Comparison of ENCODE assay signal across 1 cellular context in the genomic region with DNA sequence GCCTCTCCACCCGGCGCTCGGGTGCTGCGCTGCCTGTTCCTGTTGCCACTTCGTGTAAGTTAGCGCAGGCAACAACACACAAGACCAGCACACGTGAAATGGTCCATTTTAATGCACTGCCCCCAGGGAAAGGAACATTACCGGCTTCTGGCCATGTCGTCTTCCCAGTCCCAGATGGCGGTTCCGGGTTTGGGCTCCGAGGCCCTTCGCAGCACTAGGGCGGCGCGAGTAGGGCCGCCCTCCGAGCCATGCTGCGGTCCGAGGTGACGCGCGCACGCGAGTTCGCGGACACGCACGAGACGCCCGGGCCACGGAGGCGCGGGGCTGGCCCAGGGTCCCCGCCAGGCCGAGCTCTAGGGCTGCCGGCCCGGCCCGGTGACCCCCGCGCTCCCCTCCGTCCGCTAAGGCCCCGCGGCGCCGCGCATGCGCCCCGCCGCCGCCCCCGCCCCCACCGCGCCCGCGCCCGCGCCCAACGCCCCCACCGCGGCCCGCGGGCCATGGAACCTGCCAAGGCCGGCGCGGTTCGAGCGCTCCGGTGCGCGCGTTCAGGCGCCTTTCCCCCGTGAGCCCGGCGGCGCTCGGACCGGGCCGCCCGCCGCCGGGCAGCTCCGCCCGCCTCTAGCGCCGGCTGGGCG.
A peak's percentile ranks its signal among the peaks of the same experiment; 100 is the strongest.
TF ChIP-seq lines count a peak whose summit lies in the region.

No MANE protein-coding gene starts in this region.

TF ChIP-seq in K562, 482 proteins besides CTCF, POLR2A, EP300 and RAD21 (continued from another document):
- no peak for TF ChIP-seq ZBTB33 (CRISPR knock-in tag; IDR thresholded peaks at IDR 0.05)
- TF ChIP-seq, protein P1, sequence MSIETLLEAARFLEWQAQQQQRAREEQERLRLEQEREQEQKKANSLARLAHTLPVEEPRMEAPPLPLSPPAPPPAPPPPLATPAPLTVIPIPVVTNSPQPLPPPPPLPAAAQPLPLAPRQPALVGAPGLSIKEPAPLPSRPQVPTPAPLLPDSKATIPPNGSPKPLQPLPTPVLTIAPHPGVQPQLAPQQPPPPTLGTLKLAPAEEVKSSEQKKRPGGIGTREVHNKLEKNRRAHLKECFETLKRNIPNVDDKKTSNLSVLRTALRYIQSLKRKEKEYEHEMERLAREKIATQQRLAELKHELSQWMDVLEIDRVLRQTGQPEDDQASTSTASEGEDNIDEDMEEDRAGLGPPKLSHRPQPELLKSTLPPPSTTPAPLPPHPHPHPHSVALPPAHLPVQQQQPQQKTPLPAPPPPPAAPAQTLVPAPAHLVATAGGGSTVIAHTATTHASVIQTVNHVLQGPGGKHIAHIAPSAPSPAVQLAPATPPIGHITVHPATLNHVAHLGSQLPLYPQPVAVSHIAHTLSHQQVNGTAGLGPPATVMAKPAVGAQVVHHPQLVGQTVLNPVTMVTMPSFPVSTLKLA (conservative IDR thresholded peaks at IDR 0.05) = peak in 1 of 2 experiments; percentile 32; a peak in 1 of 4 replicates
- TF ChIP-seq NFATC3 (IDR thresholded peaks at IDR 0.05) = no peak
- no peak for TF ChIP-seq CUX1 (CRISPR knock-in tag; IDR thresholded peaks at IDR 0.05)
- peak; percentile 27 for TF ChIP-seq TAF1 (IDR thresholded peaks at IDR 0.05; ENCODE audit: control insufficient read depth, extremely low read depth, insufficient read depth, low read length, severe bottlenecking)
